In genomic region chrX:13669246-13669689, GRCh38 we compare ENCODE assay signal across 8 cellular contexts. TPM values are rescaled to one million over a fixed set of nuclear protein-coding genes. Genes with fewer than 3 reads are reported as not detected.
DNase-seq lines count a peak whose midpoint lies in the region; ATAC-seq, FAIRE-seq and TF ChIP-seq lines count a peak whose summit lies in the region.

No MANE protein-coding gene starts in this region.

- no peaks in the 10 kb centered on the region for H3K9me3 ChIP-seq in endothelial cell of umbilical vein (replicated peaks; ENCODE audit: control insufficient read depth, insufficient read depth, low read length)

- BruUV-seq in endothelial cell of umbilical vein (replicated peaks; lab: Mats Ljungman, UMichigan): no TSS peak

- no peaks in the 10 kb centered on the region for H3K27me3 Mint-ChIP-seq in activated B cell treated with CpG ODN at 0.5 μM for 24 hours

- H3K4me2 ChIP-seq in endothelial cell of umbilical vein (ENCODE audit: insufficient read depth, low read length): no peak overlapping the region

- no peaks in the 10 kb centered on the region for H3K36me3 ChIP-seq in endothelial cell of umbilical vein (ENCODE audit: control insufficient read depth in 2 of 2, extremely low read depth in 1 of 2, insufficient read depth in 2 of 2, low read length in 2 of 2)

- peaks cover 24% of the 10 kb centered on the region for H3K4me1 Mint-ChIP-seq in activated B cell treated with CpG ODN at 0.5 μM for 24 hours

- DNase-seq in ELF-1 (ENCODE audit: low read depth, low spot score) (peak; percentile 88), activated B cell treated with CpG ODN at 0.5 μM for 24 hours (no peak), endothelial cell of umbilical vein (ENCODE audit: low read depth, low spot score) (peak; percentile 53), omental fat pad (ENCODE audit: low spot score) (peak; percentile 56), anterior cingulate cortex (lab: John Stamatoyannopoulos, UW) (no peak)
- DNase-seq in effector CD8-positive, alpha-beta T cell (lab: John Stamatoyannopoulos, UW): no peak

- H3K4me3 Mint-ChIP-seq in activated B cell treated with CpG ODN at 0.5 μM for 24 hours: peak overlapping the region; percentile 66

- H3K27ac Mint-ChIP-seq in activated B cell treated with CpG ODN at 0.5 μM for 24 hours: peak overlapping the region; percentile 87

- TF ChIP-seq CTCF in activated B cell treated with CpG ODN at 0.5 μM for 24 hours (IDR thresholded peaks at IDR 0.05) (no peak), endothelial cell of umbilical vein (IDR thresholded peaks at IDR 0.05; ENCODE audit: extremely low read depth in 1 of 2, insufficient read depth in 1 of 2, low read depth in 1 of 2, low read length in 2 of 2) (no peak), omental fat pad (IDR thresholded peaks at IDR 0.05) (no peak)

- no peaks in the 10 kb centered on the region for H3K9me1 ChIP-seq in endothelial cell of umbilical vein (replicated peaks; ENCODE audit: control insufficient read depth, extremely low read depth, insufficient read depth, low read length)

- ATAC-seq in GM21619 (IDR thresholded peaks at IDR 0.05; ENCODE audit: unreplicated experiment) (peak; percentile 76), activated B cell treated with CpG ODN at 0.5 μM for 24 hours (ENCODE audit: low read depth) (peak; percentile 85), omental fat pad (ENCODE audit: low FRiP score) (peak; percentile 90)

- TF ChIP-seq RAD21 in Ishikawa (IDR thresholded peaks at IDR 0.05; ENCODE audit: low read depth): no peak

- no peak overlapping the region for H3K4me3 ChIP-seq in endothelial cell of umbilical vein (replicated peaks in 1 of 3; ENCODE audit: insufficient read depth in 1 of 3, low read depth in 1 of 3, low read length in 3 of 3)

- no peaks in the 10 kb centered on the region for H3K4me1 ChIP-seq in endothelial cell of umbilical vein (ENCODE audit: control insufficient read depth, extremely low read depth, insufficient read depth, low read length)

- dilution Hi-C loops in endothelial cell of umbilical vein (cut with MboI; ENCODE audit: extremely low pct_ligation_motif_present, low sequenced_read_pairs): no loop called here

- CTCF ChIA-PET in activated B cell treated with CpG ODN at 0.5 μM for 24 hours (lab: Charles Lee): interaction anchor here (0.7 to 1.1 kb wide), 4 partner anchors 16 to 699 kb away, joined by 3 to 4 read pairs (median 4); no protein-coding TSS in a partner anchor
- CTCF ChIA-PET in endothelial cell of umbilical vein (lab: Charles Lee): interaction anchor here (0.6 to 1.4 kb wide), 8 partner anchors 10 to 722 kb away, joined by 3 read pairs; partner anchors contain the start of gene RAB9A

- no peaks in the 10 kb centered on the region for H3K9me3 Mint-ChIP-seq in activated B cell treated with CpG ODN at 0.5 μM for 24 hours

- no peak for TF ChIP-seq POLR2A in endothelial cell of umbilical vein (IDR thresholded peaks at IDR 0.05; ENCODE audit: low read depth, low read length)

- no peak overlapping the region for H3K9ac ChIP-seq in endothelial cell of umbilical vein (replicated peaks; ENCODE audit: extremely low read depth, insufficient read depth, low read length)

- no peaks in the 10 kb centered on the region for H4K20me1 ChIP-seq in endothelial cell of umbilical vein (replicated peaks; ENCODE audit: control insufficient read depth, extremely low read depth, insufficient read depth, low read length)

- no peak overlapping the region for H2AFZ ChIP-seq in endothelial cell of umbilical vein (ENCODE audit: low read depth, low read length)

- H3K79me2 ChIP-seq in endothelial cell of umbilical vein (ENCODE audit: control insufficient read depth, insufficient read depth, low read length): no peaks in the 10 kb centered on the region

- POLR2A ChIA-PET in activated B cell treated with CpG ODN at 0.5 μM for 24 hours (lab: Charles Lee) (interaction anchor here (0.7 to 4.8 kb wide), 8 partner anchors 20 to 87 kb away, joined by 3 to 55 read pairs (median 4); partner anchors contain the start of genes OFD1, RAB9A and TRAPPC2), endothelial cell of umbilical vein (lab: Charles Lee) (no interaction called here)

- no peak overlapping the region for H3K27ac ChIP-seq in endothelial cell of umbilical vein (ENCODE audit: insufficient read depth, low read depth, low read length)

- H3K36me3 Mint-ChIP-seq in activated B cell treated with CpG ODN at 0.5 μM for 24 hours (ENCODE audit: low read depth): peaks cover 15% of the 10 kb centered on the region

- no peaks in the 10 kb centered on the region for H3K27me3 ChIP-seq in endothelial cell of umbilical vein (ENCODE audit: control insufficient read depth in 2 of 2, insufficient read depth in 2 of 2, low read length in 2 of 2)

- intact Hi-C loops in activated B cell treated with CpG ODN at 0.5 μM for 24 hours (cut with micrococcal nuclease) (loop anchor here (1.0 kb wide), 1 partner anchor 18 kb away; no protein-coding TSS in a partner anchor), endothelial cell of umbilical vein (cut with micrococcal nuclease) (no loop called here)

- peak; percentile 82 for FAIRE-seq in endothelial cell of umbilical vein (lab: Jason Lieb, UNC)

- TF ChIP-seq EP300 in Ishikawa (IDR thresholded peaks at IDR 0.05; ENCODE audit: borderline replicate concordance): peak; percentile 72; the same call in 1 of the 2 replicates

TF ChIP-seq in Ishikawa, 13 proteins besides CTCF, POLR2A, EP300 and RAD21 (continues in another document):
- TF ChIP-seq EGR1 (IDR thresholded peaks at IDR 0.05): no peak

TF ChIP-seq in endothelial cell of umbilical vein, 7 proteins besides CTCF, POLR2A, EP300 and RAD21:
- TF ChIP-seq JUN (IDR thresholded peaks at IDR 0.05; ENCODE audit: borderline replicate concordance, insufficient read depth, insufficient read length, low read depth) (no peak), MAX (IDR thresholded peaks at IDR 0.05; ENCODE audit: insufficient read depth, insufficient read length) (no peak), FOS (IDR thresholded peaks at IDR 0.05; ENCODE audit: borderline replicate concordance, insufficient read depth, low read length) (peak; percentile 14)
TF ChIP-seq in endothelial cell of umbilical vein: peak in this region for 1.

RNA-seq across cellular contexts. Expression of gene TCEANC, which starts 16.3 kb away (rescaled TPM):
- total RNA-seq in activated B cell treated with CpG ODN at 0.5 μM for 24 hours (5.1 and 5.9 TPM in 2 replicates), endothelial cell of umbilical vein (0.75 and 1.8 TPM in 2 replicates), omental fat pad (1 to 10 TPM; 2.4 to 3.9 (median 3.6) TPM)
- polyA plus RNA-seq in endothelial cell of umbilical vein: 0.32 and 0.38 TPM in 2 replicates
- 0.56 and 0.75 TPM in 2 replicates for polyA plus RNA-seq in endothelial cell of umbilical vein (2011; cell fraction: cytosol; rRNA removed)
- polyA plus RNA-seq in endothelial cell of umbilical vein (2011; cell fraction: nucleus; rRNA removed): 1.3 TPM in 2 replicates
- 0.56 and 0.80 TPM in 2 replicates for polyA plus RNA-seq in endothelial cell of umbilical vein (2012)
- polyA minus RNA-seq in endothelial cell of umbilical vein: 0.93 and 1.5 TPM in 2 replicates
- 1.7 TPM for polyA minus RNA-seq in endothelial cell of umbilical vein (2011; cell fraction: cytosol; rRNA and poly(A)+ RNA removed)
- 0.53 and 1.4 TPM in 2 replicates for polyA minus RNA-seq in endothelial cell of umbilical vein (2011; cell fraction: nucleus; rRNA and poly(A)+ RNA removed)

RNA-seq across cellular contexts. Expression of gene RAB9A, which starts 19.7 kb away (rescaled TPM):
- 26.1 and 27.7 TPM in 2 replicates for total RNA-seq in activated B cell treated with CpG ODN at 0.5 μM for 24 hours
- total RNA-seq in endothelial cell of umbilical vein: 17.2 and 19.2 TPM in 2 replicates
- polyA plus RNA-seq in endothelial cell of umbilical vein: 8.7 and 11.5 TPM in 2 replicates
- 10.0 and 10.3 TPM in 2 replicates for polyA plus RNA-seq in endothelial cell of umbilical vein (2011; cell fraction: cytosol; rRNA removed)
- 4.9 and 9.2 TPM in 2 replicates for polyA plus RNA-seq in endothelial cell of umbilical vein (2011; cell fraction: nucleus; rRNA removed)
- 17.4 and 20.5 TPM in 2 replicates for polyA plus RNA-seq in endothelial cell of umbilical vein (2012)
- 6.9 and 8.3 TPM in 2 replicates for polyA minus RNA-seq in endothelial cell of umbilical vein
- polyA minus RNA-seq in endothelial cell of umbilical vein (2011; cell fraction: cytosol; rRNA and poly(A)+ RNA removed): 18.2 TPM
- polyA minus RNA-seq in endothelial cell of umbilical vein (2011; cell fraction: nucleus; rRNA and poly(A)+ RNA removed): 4.2 and 5.9 TPM in 2 replicates
- total RNA-seq in omental fat pad: 10 to 100 TPM; 20.2 to 31.8 (median 29.8) TPM

Comparison
In these comparisons a context has a peak if more than half of its experiments do, and no peak if none do; other contexts are left out.
1. DNase-seq: peak in ELF-1 (single experiment), endothelial cell of umbilical vein (single experiment) and omental fat pad (single experiment); none in activated B cell treated with CpG ODN at 0.5 μM for 24 hours (single experiment), anterior cingulate cortex (0 of 58) and effector CD8-positive, alpha-beta T cell (single experiment).
2. Peak in every context shown above with its lines, with median percentiles within 50 percentile points of each other: ATAC-seq.